ENCODE assay signal across 7 cellular contexts in the genomic region with DNA sequence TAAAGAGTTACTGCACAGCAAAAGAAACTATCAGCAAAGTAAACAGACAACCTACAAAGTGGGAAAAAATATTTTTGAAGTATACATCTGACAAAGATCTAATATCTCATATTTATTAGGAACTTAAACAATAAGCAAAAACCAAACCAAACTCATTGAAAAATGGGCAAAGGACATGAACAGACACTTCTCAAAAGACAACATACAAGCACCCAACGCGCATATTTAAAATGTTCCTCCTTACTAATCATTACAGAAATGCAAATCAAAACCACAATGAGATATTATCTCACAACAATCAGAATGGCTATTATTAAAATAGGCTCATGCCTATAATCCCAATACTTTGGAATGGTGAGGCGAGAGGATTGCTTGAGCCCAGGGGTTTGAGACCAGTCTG.
"Had no signal": no experiment of that assay in that cellular context is flagged by ENCODE, and none has a peak within 500 bp of the region (broad histone marks: within the 10 kb centered on the region; RNA-seq: fewer than 3 reads in every experiment).

No MANE protein-coding gene starts in this region.

- FAIRE-seq: G401.6, GM12878, GM12891, GM12892, GM19239 had no signal

- H3K4me3 ChIP-seq: GM12878 had no signal

- DNase-seq: GDM1, GF-D8 had no signal

- ATAC-seq: GM12878 had no signal
